Comparison of ENCODE assay signal across 2 cellular contexts in the genomic region with DNA sequence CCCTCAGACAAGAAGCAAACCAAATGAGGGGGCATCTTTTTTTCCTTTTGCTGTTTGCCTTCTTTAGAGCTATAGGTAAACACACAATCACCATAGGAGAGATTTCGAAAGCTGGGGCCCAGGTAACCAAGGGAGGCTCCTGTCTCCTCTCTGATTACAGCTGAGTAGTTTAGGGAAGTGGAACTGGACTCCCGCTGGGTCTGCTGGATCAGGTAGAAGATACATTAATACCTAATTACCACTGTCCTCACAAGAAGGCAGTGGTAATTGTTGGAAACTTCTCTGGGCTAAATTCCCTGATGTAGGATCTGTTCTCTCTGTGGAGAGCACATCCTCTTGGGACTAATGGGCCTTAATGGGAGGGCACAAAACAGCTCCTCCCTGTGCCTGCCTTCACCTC.
TF ChIP-seq lines count a peak whose summit lies in the region.

No MANE protein-coding gene starts in this region.

TF ChIP-seq in GM12891, 5 proteins besides CTCF, POLR2A, EP300 and RAD21:
- TF ChIP-seq TAF1 (IDR thresholded peaks at IDR 0.05; ENCODE audit: low read depth, low read length) (no peak), POU2F2 (IDR thresholded peaks at IDR 0.05; ENCODE audit: low read depth, low read length) (no peak), POLR2AphosphoS5 (IDR thresholded peaks at IDR 0.05; ENCODE audit: low read depth, low read length) (no peak), SPI1 (IDR thresholded peaks at IDR 0.05; ENCODE audit: low read depth, low read length) (peak; percentile 74), PAX5 (IDR thresholded peaks at IDR 0.05; ENCODE audit: insufficient read depth, low read length, severe bottlenecking) (no peak)

TF ChIP-seq in GM12878, 131 proteins besides CTCF, POLR2A, EP300 and RAD21:
- TF ChIP-seq CEBPB (IDR thresholded peaks at IDR 0.05; ENCODE audit: borderline replicate concordance in 1 of 2, low read depth in 2 of 2, low read length in 2 of 2): no peak
- TF ChIP-seq SPI1 (IDR thresholded peaks at IDR 0.05; ENCODE audit: borderline replicate concordance, insufficient read depth, low read depth, low read length): peak; percentile 34; the same call in 1 of the 2 replicates
- TF ChIP-seq TCF7 (IDR thresholded peaks at IDR 0.05; ENCODE audit: borderline replicate concordance): no peak
